9 cellular contexts compared by ENCODE assay signal in the genomic region with DNA sequence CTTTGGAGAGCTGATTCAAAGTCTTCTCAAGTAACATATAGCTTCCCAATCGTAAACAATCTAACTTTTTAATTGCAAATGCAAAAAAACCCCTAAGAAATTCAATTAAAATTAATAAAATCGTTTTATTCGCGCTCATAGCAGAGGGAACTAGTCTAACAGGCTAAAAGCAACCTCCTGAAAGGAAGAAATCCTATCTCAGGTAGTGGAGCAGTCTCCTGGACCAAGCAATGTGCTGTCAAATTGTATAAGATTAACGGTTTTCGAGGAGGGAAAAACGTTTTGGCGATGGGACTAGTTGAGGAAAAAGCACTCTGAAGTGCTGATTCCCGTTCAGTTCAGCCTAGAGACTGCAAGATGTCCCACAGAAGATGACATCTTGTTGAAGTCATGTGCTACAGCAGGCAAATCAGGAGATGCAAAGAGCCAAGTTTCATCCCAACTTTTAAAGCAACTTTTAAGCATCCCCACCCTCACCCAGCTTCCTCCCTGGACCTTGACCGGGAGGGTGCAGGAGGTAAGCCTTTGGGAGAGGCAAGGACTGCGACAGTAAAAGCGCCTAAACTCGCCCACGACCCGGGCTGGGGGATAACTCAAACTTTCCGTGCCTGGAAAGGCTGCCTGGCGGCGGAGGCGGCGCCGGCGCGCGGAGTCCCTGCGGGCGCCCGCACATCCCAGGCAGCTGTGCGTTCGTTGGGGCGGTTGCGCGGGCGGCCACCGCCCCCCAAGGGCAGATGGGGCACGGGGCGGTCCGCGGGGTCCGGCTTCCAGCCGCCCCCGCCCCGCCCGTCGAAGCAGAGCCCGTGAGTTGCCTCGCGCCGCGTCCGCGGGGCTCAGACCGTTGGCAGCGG. TPM values are rescaled to one million over a fixed set of nuclear protein-coding genes. Genes with fewer than 3 reads are reported as not detected.
A peak's percentile ranks its signal among the peaks of the same experiment; 100 is the strongest.
DNase-seq lines count a peak whose midpoint lies in the region; ATAC-seq, FAIRE-seq and TF ChIP-seq lines count a peak whose summit lies in the region.
"Had no signal": no experiment of that assay in that cellular context is flagged by ENCODE, and none has a peak within 500 bp of the region (broad histone marks: within the 10 kb centered on the region; RNA-seq: fewer than 3 reads in every experiment).

No MANE protein-coding gene starts in this region.

- no peak overlapping the region for H2BK12ac ChIP-seq in trophoblast cell (ENCODE audit: low read length)

- peak overlapping the region; percentile 69 for H3K18ac ChIP-seq in trophoblast cell (ENCODE audit: low read length)

- H4K8ac ChIP-seq in trophoblast cell (ENCODE audit: low read depth, low read length): no peak overlapping the region

- no peak for FAIRE-seq in frontal cortex (lab: Jason Lieb, UNC)

- DNase-seq in EH (ENCODE audit: low read depth): peak; percentile 48
- peak; percentile 50 to 57 for DNase-seq in activated T-cell treated with anti-CD3 and anti-CD28 coated beads, Interleukin-2, amount 50 U/mL, for 48 hours
- peak; percentile 22 for DNase-seq in frontal cortex (ENCODE audit: low spot score in 2 of 2)
- peak; percentile 61 to 77 for DNase-seq in trophoblast cell
- no peak for DNase-seq in DMS153 (lab: John Stamatoyannopoulos, UW)
- DNase-seq in posterior vena cava (ENCODE audit: low spot score): no peak

- H3K4ac ChIP-seq in trophoblast cell (ENCODE audit: low read depth, low read length): no peak overlapping the region

- no peaks in the 10 kb centered on the region for H3K79me1 ChIP-seq in trophoblast cell (ENCODE audit: low read length)

- H3K14ac ChIP-seq in trophoblast cell (ENCODE audit: low read length): peak overlapping the region; percentile 67

- H2AFZ ChIP-seq in KMS-11 (ENCODE audit: low read depth) (peak overlapping the region; percentile 66), trophoblast cell (ENCODE audit: insufficient read depth, low read length, poor library complexity) (peak overlapping the region; percentile 86)

- peak overlapping the region; percentile 40; the same call in 1 of the 2 replicates for H3K27ac ChIP-seq in KMS-11
- H3K27ac ChIP-seq in trophoblast cell (ENCODE audit: low read depth, low read length): no peak overlapping the region

- no CpG with 5 or more reads among the region's 53 CpGs for WGBS in trophoblast cell (ENCODE audit: extremely low coverage, insufficient coverage, insufficient read length)

- H2BK120ac ChIP-seq in trophoblast cell (ENCODE audit: insufficient read depth, low read length, poor library complexity): no peak overlapping the region

- no peak for TF ChIP-seq CTCF in KMS-11 (conservative IDR thresholded peaks at IDR 0.05; ENCODE audit: low read depth, low read length)

- H3K4me2 ChIP-seq in KMS-11: peak overlapping the region; percentile 76; the same call in 1 of the 2 replicates
- peak overlapping the region; percentile 95 for H3K4me2 ChIP-seq in trophoblast cell (ENCODE audit: low read length)

- no peak overlapping the region for H2BK5ac ChIP-seq in trophoblast cell (ENCODE audit: low read depth, low read length, poor library complexity)

- no peak overlapping the region for H3K23ac ChIP-seq in trophoblast cell (ENCODE audit: low read length)

- no peaks in the 10 kb centered on the region for H3K9me3 ChIP-seq in trophoblast cell (ENCODE audit: insufficient read depth, low read depth, low read length)

- H3K4me1 ChIP-seq in KMS-11 (ENCODE audit: low read depth, poor library complexity, severe bottlenecking) (peaks cover 15% of the 10 kb centered on the region), trophoblast cell (ENCODE audit: control insufficient read depth in 1 of 2, insufficient read depth in 2 of 2, low read length in 2 of 2) (peaks cover 0 to 2% of the 10 kb centered on the region in 2 experiments)

- intact Hi-C loops in posterior vena cava (cut with DNase I): no loop called here

- H3K79me2 ChIP-seq in KMS-11 (ENCODE audit: insufficient read depth, low read depth) (peaks cover 22% of the 10 kb centered on the region; the same call in 1 of the 2 replicates), trophoblast cell (ENCODE audit: control insufficient read depth, insufficient read depth, low read length, poor library complexity) (no peaks in the 10 kb centered on the region)

- H4K91ac ChIP-seq in trophoblast cell (ENCODE audit: low read depth, low read length): peak overlapping the region; percentile 76

- H3K36me3 ChIP-seq in KMS-11 (ENCODE audit: insufficient read depth) (no peaks in the 10 kb centered on the region), trophoblast cell (ENCODE audit: control insufficient read depth in 1 of 2, insufficient read depth in 2 of 2, low read length in 2 of 2) (no peaks in the 10 kb centered on the region)

- peak; percentile 41 for ATAC-seq in GM21723 (IDR thresholded peaks at IDR 0.05; ENCODE audit: unreplicated experiment)

- H3K27me3 ChIP-seq in KMS-11 (ENCODE audit: insufficient read depth, low read depth): no peaks in the 10 kb centered on the region
- H3K27me3 ChIP-seq in trophoblast cell (ENCODE audit: insufficient read depth, low read length): no peaks in the 10 kb centered on the region

- H3K4me3 ChIP-seq in KMS-11 (IDR thresholded peaks at IDR 0.05; ENCODE audit: insufficient read depth, low read depth, low read length) (no peak overlapping the region), trophoblast cell (ENCODE audit: low read depth, low read length) (peak overlapping the region; percentile 78)

- peak overlapping the region; percentile 85 for H4K12ac ChIP-seq in trophoblast cell (ENCODE audit: low read depth, low read length)

- no peaks in the 10 kb centered on the region for H4K20me1 ChIP-seq in KMS-11 (ENCODE audit: insufficient read depth)

- no peak overlapping the region for H2AK5ac ChIP-seq in trophoblast cell (ENCODE audit: low read length)

- H3K9ac ChIP-seq in KMS-11 (peak overlapping the region; percentile 85), trophoblast cell (ENCODE audit: low read length) (no peak overlapping the region)

RNA-seq across cellular contexts. Expression of gene MAP7D3, which starts 0.8 kb away (rescaled TPM):
- total RNA-seq in frontal cortex: 1.2 TPM
- 6.8 and 7.6 TPM in 2 replicates for polyA plus RNA-seq in trophoblast cell (2013)
- 10 to 100 TPM; 23.1 to 30.3 TPM for total RNA-seq in posterior vena cava

RNA-seq across cellular contexts. Expression of gene ADGRG4, which starts 50.3 kb away (rescaled TPM):
- total RNA-seq in frontal cortex (not detected), posterior vena cava (1 to 10 TPM in 1 of 2 donors, under 1 TPM in 1; 0.71 to 1.2 TPM)
- polyA plus RNA-seq in trophoblast cell (2013): not detected in 2 replicates
- total RNA-seq: T-helper 1 cell treated with Interleukin-12 subunit alpha and Interleukin-12 subunit beta and Interleukin-4 antibody, amounts not matched to agents 30 ng/mL and 1 ng/mL, for 36 hours had no signal

Comparison
In these comparisons a context has a peak if more than half of its experiments do, and no peak if none do; other contexts are left out.
1. DNase-seq: peak in EH (single experiment), activated T-cell treated with anti-CD3 and anti-CD28 coated beads, Interleukin-2, amount 50 U/mL, for 48 hours (2 of 2), frontal cortex (2 of 2) and trophoblast cell (2 of 2); none in DMS153 (single experiment) and posterior vena cava (single experiment).
2. RNA of gene MAP7D3, which starts 0.8 kb away (total RNA-seq): 23.1 to 30.3 TPM in posterior vena cava; 1.2 TPM in frontal cortex (single experiment); every median in the first group is over 10 times any median in the second.